9 cellular contexts compared by ENCODE assay signal in the genomic region with DNA sequence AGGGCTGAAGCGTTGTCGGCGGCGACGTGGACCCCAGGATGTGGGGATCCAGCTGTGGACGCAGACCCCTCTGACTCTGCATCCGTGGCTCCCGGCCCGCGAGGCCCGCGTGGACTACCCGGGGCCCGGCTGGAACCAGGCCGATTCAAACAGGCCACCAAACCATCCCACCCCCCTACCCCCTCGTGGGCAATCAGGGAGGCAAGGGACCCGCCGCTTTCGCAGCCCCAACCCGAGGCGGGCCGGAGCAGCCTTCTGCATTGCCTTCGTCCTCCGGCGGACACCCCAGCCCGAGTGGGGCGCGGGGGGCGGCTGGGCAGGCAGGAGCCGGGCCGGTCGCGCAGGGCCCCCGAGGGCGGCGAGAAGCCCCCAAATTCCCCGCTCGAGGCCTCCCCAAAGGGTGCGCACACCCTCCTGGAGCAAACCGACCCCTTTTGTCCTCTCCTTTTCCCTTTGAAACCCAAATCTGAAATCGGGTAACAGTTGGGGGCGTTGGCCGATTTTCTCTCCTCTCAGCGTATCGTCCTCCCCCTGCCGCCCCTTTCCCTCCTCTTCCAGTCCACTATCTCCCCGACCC. TPM values are rescaled to one million over a fixed set of nuclear protein-coding genes. Genes with fewer than 3 reads are reported as not detected.
DNase-seq lines count a peak whose midpoint lies in the region; ATAC-seq and TF ChIP-seq lines count a peak whose summit lies in the region.
"Had no signal": no experiment of that assay in that cellular context is flagged by ENCODE, and none has a peak within 500 bp of the region (broad histone marks: within the 10 kb centered on the region; RNA-seq: fewer than 3 reads in every experiment).

No MANE protein-coding gene starts in this region.

- H3K36me3 ChIP-seq in WERI-Rb-1, result peaks cover 9% of the 10 kb centered on the region

- H3K27ac ChIP-seq in WERI-Rb-1 (no peak overlapping the region), skin epidermis (no peak overlapping the region)
- H3K27ac ChIP-seq: C4-2B had no signal

- peak overlapping the region; percentile 70 for H3K4me3 ChIP-seq in WERI-Rb-1 (ENCODE audit: low read depth, low read length)
- H3K4me3 ChIP-seq in skin epidermis, result peak overlapping the region in 5 of 7 experiments; percentile 4 to 24 (median 14)

- H3K27me3 Mint-ChIP-seq in T-helper 2 cell treated with Interferon-gamma antibody and Interleukin-4, amounts not matched to agents 5 μg/mL and 100 μg/mL, for 36 hours (ENCODE audit: low read depth), result peaks cover 68% of the 10 kb centered on the region

- peak; percentile 40 for ATAC-seq in left ventricle myocardium superior
- no peak for ATAC-seq in HG02642 (IDR thresholded peaks at IDR 0.05; ENCODE audit: poor library complexity, unreplicated experiment)
- no peak for ATAC-seq in GM18907 (IDR thresholded peaks at IDR 0.05; ENCODE audit: unreplicated experiment)

- DNase-seq in T-helper 2 cell treated with Interferon-gamma antibody and Interleukin-4, amounts not matched to agents 5 μg/mL and 100 μg/mL, for 36 hours (ENCODE audit: low spot score), result no peak
- DNase-seq in T-helper 2 cell (no peak), WERI-Rb-1 (no peak), left ventricle myocardium superior (peak; percentile 34), iPS-NIHi7 (ENCODE audit: extremely low spot score) (no peak)

- TF ChIP-seq CTCF in WERI-Rb-1 (IDR thresholded peaks at IDR 0.05; ENCODE audit: low read depth, low read length), result no peak

- H3K9me3 Mint-ChIP-seq in T-helper 2 cell treated with Interferon-gamma antibody and Interleukin-4, amounts not matched to agents 5 μg/mL and 100 μg/mL, for 36 hours, result no peaks in the 10 kb centered on the region

- no peaks in the 10 kb centered on the region for H3K36me3 Mint-ChIP-seq in T-helper 2 cell treated with Interferon-gamma antibody and Interleukin-4, amounts not matched to agents 5 μg/mL and 100 μg/mL, for 36 hours (ENCODE audit: low read depth)

- H3K4me1 Mint-ChIP-seq in T-helper 2 cell treated with Interferon-gamma antibody and Interleukin-4, amounts not matched to agents 5 μg/mL and 100 μg/mL, for 36 hours (ENCODE audit: low read depth), result peaks cover 29% of the 10 kb centered on the region

- H3K4me3 Mint-ChIP-seq in T-helper 2 cell treated with Interferon-gamma antibody and Interleukin-4, amounts not matched to agents 5 μg/mL and 100 μg/mL, for 36 hours, result peak overlapping the region; percentile 56

- intact Hi-C loops in left ventricle myocardium superior (cut with micrococcal nuclease), result no loop called here

- H3K27ac Mint-ChIP-seq in T-helper 2 cell treated with Interferon-gamma antibody and Interleukin-4, amounts not matched to agents 5 μg/mL and 100 μg/mL, for 36 hours, result no peak overlapping the region

- peaks cover 9% of the 10 kb centered on the region for H3K27me3 ChIP-seq in WERI-Rb-1 (ENCODE audit: insufficient read depth, low read depth, severe bottlenecking)

- H3K9me3 ChIP-seq in WERI-Rb-1 (ENCODE audit: severe bottlenecking), result no peaks in the 10 kb centered on the region

RNA-seq across cellular contexts. Expression of a gene that starts 7.3 kb away (rescaled TPM):
- total RNA-seq in left ventricle myocardium superior, result not detected

RNA-seq across cellular contexts. Expression of a gene that starts 53.4 kb away (rescaled TPM):
- total RNA-seq in left ventricle myocardium superior, result 43.5 TPM
